3 cellular contexts compared by ENCODE assay signal in genomic region chr16:11150190-11150589, GRCh38.
TF ChIP-seq lines count a peak whose summit lies in the region.

No MANE protein-coding gene starts in this region.

TF ChIP-seq in HepG2, 621 proteins besides CTCF, POLR2A, EP300 and RAD21:
- TF ChIP-seq ZNF33A (CRISPR knock-in tag; IDR thresholded peaks at IDR 0.05; ENCODE audit: borderline replicate concordance) = 0 out of 2 replicates have a peak, but pooled peaks have one; percentile 62
- TF ChIP-seq ZNF354B (CRISPR knock-in tag; IDR thresholded peaks at IDR 0.05) = no peak

TF ChIP-seq in K562, 482 proteins besides CTCF, POLR2A, EP300 and RAD21:
- TF ChIP-seq CBX2 (IDR thresholded peaks at IDR 0.05; ENCODE audit: insufficient read depth, low read length, poor library complexity, severe bottlenecking) (no peak), ZNF695 (CRISPR knock-in tag; IDR thresholded peaks at IDR 0.05) (no peak), RBM25 (IDR thresholded peaks at IDR 0.05; ENCODE audit: low read depth, low read length, severe bottlenecking) (peak; percentile 62), MAFK (IDR thresholded peaks at IDR 0.05; ENCODE audit: low read length) (no peak), MAFF (IDR thresholded peaks at IDR 0.05; ENCODE audit: low read length) (no peak), BCOR (IDR thresholded peaks at IDR 0.05) (0 out of 2 replicates have a peak, but pooled peaks have one; percentile 31), ZNF444 (CRISPR knock-in tag; IDR thresholded peaks at IDR 0.05) (no peak), ZNF146 (CRISPR knock-in tag; IDR thresholded peaks at IDR 0.05; ENCODE audit: unreplicated experiment) (peak; percentile 96), RBM14 (IDR thresholded peaks at IDR 0.05; ENCODE audit: borderline replicate concordance, insufficient read depth, low read depth, low read length) (no peak), SNIP1 (IDR thresholded peaks at IDR 0.05; ENCODE audit: low read depth) (no peak), TAF1 (IDR thresholded peaks at IDR 0.05; ENCODE audit: control insufficient read depth, extremely low read depth, insufficient read depth, low read length, severe bottlenecking) (no peak), ZC3H11A (IDR thresholded peaks at IDR 0.05; ENCODE audit: low read depth, low read length) (no peak), GABPA (tag; conservative IDR thresholded peaks at IDR 0.05; ENCODE audit: low read depth) (no peak)
- TF ChIP-seq, protein P1, sequence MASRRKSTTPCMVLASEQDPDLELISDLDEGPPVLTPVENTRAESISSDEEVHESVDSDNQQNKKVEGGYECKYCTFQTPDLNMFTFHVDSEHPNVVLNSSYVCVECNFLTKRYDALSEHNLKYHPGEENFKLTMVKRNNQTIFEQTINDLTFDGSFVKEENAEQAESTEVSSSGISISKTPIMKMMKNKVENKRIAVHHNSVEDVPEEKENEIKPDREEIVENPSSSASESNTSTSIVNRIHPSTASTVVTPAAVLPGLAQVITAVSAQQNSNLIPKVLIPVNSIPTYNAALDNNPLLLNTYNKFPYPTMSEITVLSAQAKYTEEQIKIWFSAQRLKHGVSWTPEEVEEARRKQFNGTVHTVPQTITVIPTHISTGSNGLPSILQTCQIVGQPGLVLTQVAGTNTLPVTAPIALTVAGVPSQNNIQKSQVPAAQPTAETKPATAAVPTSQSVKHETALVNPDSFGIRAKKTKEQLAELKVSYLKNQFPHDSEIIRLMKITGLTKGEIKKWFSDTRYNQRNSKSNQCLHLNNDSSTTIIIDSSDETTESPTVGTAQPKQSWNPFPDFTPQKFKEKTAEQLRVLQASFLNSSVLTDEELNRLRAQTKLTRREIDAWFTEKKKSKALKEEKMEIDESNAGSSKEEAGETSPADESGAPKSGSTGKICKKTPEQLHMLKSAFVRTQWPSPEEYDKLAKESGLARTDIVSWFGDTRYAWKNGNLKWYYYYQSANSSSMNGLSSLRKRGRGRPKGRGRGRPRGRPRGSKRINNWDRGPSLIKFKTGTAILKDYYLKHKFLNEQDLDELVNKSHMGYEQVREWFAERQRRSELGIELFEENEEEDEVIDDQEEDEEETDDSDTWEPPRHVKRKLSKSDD (conservative IDR thresholded peaks at IDR 0.05; ENCODE audit: low read length) = no peak
TF ChIP-seq in K562: peak in this region for 3.

TF ChIP-seq in H1, 55 proteins besides CTCF, POLR2A, EP300 and RAD21:
- TF ChIP-seq TAF1 (IDR thresholded peaks at IDR 0.05; ENCODE audit: low read depth, low read length) (no peak), SUZ12 (IDR thresholded peaks at IDR 0.05; ENCODE audit: low read length) (no peak), GABPA (IDR thresholded peaks at IDR 0.05; ENCODE audit: borderline replicate concordance, insufficient read depth, low read length) (no peak), SP4 (IDR thresholded peaks at IDR 0.05; ENCODE audit: low read length) (no peak), SIRT6 (IDR thresholded peaks at IDR 0.05; ENCODE audit: low read length) (no peak), HDAC6 (IDR thresholded peaks at IDR 0.05; ENCODE audit: low read depth, low read length) (no peak), GTF2F1 (IDR thresholded peaks at IDR 0.05; ENCODE audit: borderline replicate concordance, low read depth, low read length) (no peak), KDM1A (IDR thresholded peaks at IDR 0.05; ENCODE audit: borderline replicate concordance, low read length) (peak; percentile 52)
